35 cellular contexts compared by ENCODE assay signal in genomic region chr2:117257369-117257768, GRCh38.
DNase-seq lines count a peak whose midpoint lies in the region; ATAC-seq and TF ChIP-seq lines count a peak whose summit lies in the region.
"Had no signal": no experiment of that assay in that cellular context is flagged by ENCODE, and none has a peak within 500 bp of the region (broad histone marks: within the 10 kb centered on the region; RNA-seq: fewer than 3 reads in every experiment).

No MANE protein-coding gene starts in this region.

- H3K36me3 Mint-ChIP-seq in GM23338 (ENCODE audit: low read depth): peaks cover 7% of the 10 kb centered on the region; the same call in 2 of the 3 replicates
- peaks cover 16% of the 10 kb centered on the region for H3K36me3 Mint-ChIP-seq in WTC11
- no peaks in the 10 kb centered on the region for H3K36me3 Mint-ChIP-seq in neural progenitor cell
- H3K36me3 Mint-ChIP-seq: CD14-positive monocyte; CD4-positive, alpha-beta memory T cell; CD4-positive, CD25-positive, alpha-beta regulatory T cell; CD8-positive, alpha-beta memory T cell; CD8-positive, alpha-beta T cell had no signal

- H3K27me3 ChIP-seq in GM23338 (ENCODE audit: insufficient read depth) (no peaks in the 10 kb centered on the region), neural progenitor cell (no peaks in the 10 kb centered on the region), smooth muscle cell (ENCODE audit: low read depth) (no peaks in the 10 kb centered on the region), WERI-Rb-1 (ENCODE audit: insufficient read depth, low read depth, severe bottlenecking) (peaks cover 60% of the 10 kb centered on the region)
- H3K27me3 ChIP-seq: BE2C; BLaER1; BLaER1 treated with 17β-estradiol and CSF1 and Interleukin-3, amounts not matched to agents 10 nM and 100 nM had no signal

- H3K4me3 Mint-ChIP-seq in GM23338 (no peak overlapping the region), WTC11 (no peak overlapping the region), neural progenitor cell (no peak overlapping the region)
- H3K4me3 Mint-ChIP-seq: B cell; CD14-positive monocyte; CD4-positive, alpha-beta memory T cell; CD4-positive, alpha-beta T cell; CD4-positive, CD25-positive, alpha-beta regulatory T cell; CD8-positive, alpha-beta memory T cell; CD8-positive, alpha-beta T cell had no signal

- H3K27ac Mint-ChIP-seq in GM23338 (no peak overlapping the region), WTC11 (no peak overlapping the region; the same call in 1 of the 2 replicates), neural progenitor cell (no peak overlapping the region)
- H3K27ac Mint-ChIP-seq: B cell; CD14-positive monocyte; CD4-positive, alpha-beta memory T cell; CD4-positive, alpha-beta T cell; CD4-positive, CD25-positive, alpha-beta regulatory T cell; CD8-positive, alpha-beta memory T cell; CD8-positive, alpha-beta T cell had no signal

- H3K36me3 ChIP-seq in GM23338 (ENCODE audit: insufficient read depth) (no peaks in the 10 kb centered on the region; the same call in 1 of the 2 replicates), neural progenitor cell (no peaks in the 10 kb centered on the region), smooth muscle cell (ENCODE audit: low read depth) (no peaks in the 10 kb centered on the region), WERI-Rb-1 (no peaks in the 10 kb centered on the region)
- H3K36me3 ChIP-seq: BE2C; BLaER1; BLaER1 treated with 17β-estradiol and CSF1 and Interleukin-3, amounts not matched to agents 10 nM and 100 nM had no signal

- TF ChIP-seq CTCF in GM23338 (conservative IDR thresholded peaks at IDR 0.05; ENCODE audit: low read depth in 2 of 2) (no peak), WTC11 (IDR thresholded peaks at IDR 0.05) (no peak), neural progenitor cell (IDR thresholded peaks at IDR 0.05) (no peak), smooth muscle cell (IDR thresholded peaks at IDR 0.05; ENCODE audit: borderline replicate concordance, insufficient read depth, poor library complexity, severe bottlenecking) (no peak), WERI-Rb-1 (IDR thresholded peaks at IDR 0.05; ENCODE audit: low read depth, low read length) (no peak)

- DNase-seq in GM23338 (ENCODE audit: low spot score) (peak; percentile 16), WTC11 (ENCODE audit: low spot score) (no peak), neural progenitor cell (ENCODE audit: low spot score) (peak; percentile 4), smooth muscle cell (lab: John Stamatoyannopoulos, UW; ENCODE audit: unreplicated experiment) (no peak), GDM1 (lab: John Stamatoyannopoulos, UW) (no peak), WERI-Rb-1 (no peak)
- DNase-seq: 8988T; ACHN; AML-193; BE2C; C1 segment of cervical spinal cord; Caco-2; Calu3; CD4-positive, alpha-beta memory T cell; CD4-positive, alpha-beta T cell; CD4-positive, CD25-positive, alpha-beta regulatory T cell; CD8-positive, alpha-beta memory T cell; CD8-positive, alpha-beta T cell; COR-L47; DMS 273 treated with DMSO at 0.1 percent for 48 hours; DMS153; DMS53; DMS79; DMS79 treated with DMSO at 0.1 percent for 48 hours; DND-41; EL had no signal

- H3K79me2 ChIP-seq in GM23338 (replicated peaks; ENCODE audit: insufficient read depth) (no peaks in the 10 kb centered on the region), neural progenitor cell (ENCODE audit: low read depth) (no peaks in the 10 kb centered on the region), smooth muscle cell (ENCODE audit: low read depth) (no peaks in the 10 kb centered on the region)

- ATAC-seq in GM23338: peak; percentile 80
- peak; percentile 71 for ATAC-seq in WTC11
- ATAC-seq in GM21360 (IDR thresholded peaks at IDR 0.05; ENCODE audit: unreplicated experiment): no peak
- no peak for ATAC-seq in GM21381 (IDR thresholded peaks at IDR 0.05; ENCODE audit: unreplicated experiment)
- ATAC-seq: A549; CD8-positive, alpha-beta T cell had no signal

- peaks cover 24% of the 10 kb centered on the region for H3K4me1 Mint-ChIP-seq in GM23338
- peaks cover 29% of the 10 kb centered on the region for H3K4me1 Mint-ChIP-seq in WTC11
- peaks cover 12% of the 10 kb centered on the region for H3K4me1 Mint-ChIP-seq in neural progenitor cell
- H3K4me1 Mint-ChIP-seq: B cell; CD14-positive monocyte; CD4-positive, alpha-beta memory T cell; CD4-positive, CD25-positive, alpha-beta regulatory T cell; CD8-positive, alpha-beta memory T cell had no signal

- H3K4me3 ChIP-seq in GM23338 (no peak overlapping the region), neural progenitor cell (no peak overlapping the region), smooth muscle cell (no peak overlapping the region), WERI-Rb-1 (ENCODE audit: low read depth, low read length) (no peak overlapping the region)
- H3K4me3 ChIP-seq: A549; BLaER1; BLaER1 treated with 17β-estradiol and CSF1 and Interleukin-3, amounts not matched to agents 10 nM and 100 nM had no signal

- H3K9me3 Mint-ChIP-seq in GM23338: peaks cover 9% of the 10 kb centered on the region
- H3K9me3 Mint-ChIP-seq in WTC11: peaks cover 20% of the 10 kb centered on the region
- peaks cover 14% of the 10 kb centered on the region for H3K9me3 Mint-ChIP-seq in neural progenitor cell

- H2AFZ ChIP-seq in GM23338 (no peak overlapping the region), neural progenitor cell (replicated peaks) (no peak overlapping the region), smooth muscle cell (ENCODE audit: low read depth) (peak overlapping the region; percentile 53)

- CTCF ChIA-PET in WTC11 (lab: Charles Lee): no interaction called here

- POLR2A ChIA-PET in WTC11 (lab: Charles Lee): no interaction called here

- H3K4me1 ChIP-seq in GM23338 (ENCODE audit: insufficient read depth): peaks cover 27% of the 10 kb centered on the region
- peaks cover 11% of the 10 kb centered on the region for H3K4me1 ChIP-seq in neural progenitor cell
- peaks cover 6% of the 10 kb centered on the region for H3K4me1 ChIP-seq in smooth muscle cell (ENCODE audit: low read depth)
- H3K4me1 ChIP-seq: A549; BE2C; BLaER1; BLaER1 treated with 17β-estradiol and CSF1 and Interleukin-3, amounts not matched to agents 10 nM and 100 nM; Caco-2 had no signal

- H3K4me2 ChIP-seq in GM23338 (peak overlapping the region; percentile 40; the same call in 1 of the 2 replicates), neural progenitor cell (no peak overlapping the region), smooth muscle cell (peak overlapping the region; percentile 20)
- H3K4me2 ChIP-seq: A549; BLaER1; BLaER1 treated with 17β-estradiol and CSF1 and Interleukin-3, amounts not matched to agents 10 nM and 100 nM had no signal

- H3K9me2 ChIP-seq in GM23338 (ENCODE audit: insufficient read depth): no peaks in the 10 kb centered on the region

- H3F3A ChIP-seq in GM23338 (replicated peaks; ENCODE audit: low read depth): no peaks in the 10 kb centered on the region
- no peaks in the 10 kb centered on the region for H3F3A ChIP-seq in neural progenitor cell (ENCODE audit: low read depth)
- no peaks in the 10 kb centered on the region for H3F3A ChIP-seq in smooth muscle cell (ENCODE audit: low read depth)

- H3K27ac ChIP-seq in GM23338 (ENCODE audit: low read depth) (no peak overlapping the region), neural progenitor cell (no peak overlapping the region), smooth muscle cell (ENCODE audit: low read depth) (no peak overlapping the region), WERI-Rb-1 (no peak overlapping the region)
- H3K27ac ChIP-seq: 22Rv1; A549; BLaER1; BLaER1 treated with 17β-estradiol and CSF1 and Interleukin-3, amounts not matched to agents 10 nM and 100 nM; C4-2B had no signal

- no peak overlapping the region for H3K9ac ChIP-seq in neural progenitor cell
- H3K9ac ChIP-seq in smooth muscle cell (ENCODE audit: low read depth): no peak overlapping the region
- H3K9ac ChIP-seq: BLaER1; BLaER1 treated with 17β-estradiol and CSF1 and Interleukin-3, amounts not matched to agents 10 nM and 100 nM had no signal

- 42% methylated on average over 6 of the region's 6 CpGs for WGBS in smooth muscle cell (ENCODE audit: low lambda C conversion rate)

- H3K27me3 Mint-ChIP-seq in GM23338 (ENCODE audit: insufficient read depth, low read depth, poor library complexity): no peaks in the 10 kb centered on the region
- no peaks in the 10 kb centered on the region for H3K27me3 Mint-ChIP-seq in WTC11 (ENCODE audit: low read depth)
- H3K27me3 Mint-ChIP-seq in neural progenitor cell (ENCODE audit: insufficient read depth, low read depth): no peaks in the 10 kb centered on the region
- H3K27me3 Mint-ChIP-seq: B cell; CD4-positive, alpha-beta memory T cell; CD4-positive, alpha-beta T cell; CD4-positive, CD25-positive, alpha-beta regulatory T cell; CD8-positive, alpha-beta memory T cell had no signal

- H3K9me3 ChIP-seq in neural progenitor cell (ENCODE audit: low read depth): no peaks in the 10 kb centered on the region
- peaks cover 8% of the 10 kb centered on the region for H3K9me3 ChIP-seq in smooth muscle cell (replicated peaks; ENCODE audit: low read depth)
- no peaks in the 10 kb centered on the region for H3K9me3 ChIP-seq in WERI-Rb-1 (ENCODE audit: severe bottlenecking)
- H3K9me3 ChIP-seq: A549; BE2C; BLaER1; BLaER1 treated with 17β-estradiol and CSF1 and Interleukin-3, amounts not matched to agents 10 nM and 100 nM; Caco-2 had no signal

- H4K20me1 ChIP-seq in GM23338 (replicated peaks; ENCODE audit: insufficient read depth) (no peaks in the 10 kb centered on the region), neural progenitor cell (ENCODE audit: low read depth) (no peaks in the 10 kb centered on the region), smooth muscle cell (ENCODE audit: low read depth) (no peaks in the 10 kb centered on the region)
- H4K20me1 ChIP-seq: BLaER1; BLaER1 treated with 17β-estradiol and CSF1 and Interleukin-3, amounts not matched to agents 10 nM and 100 nM had no signal

TF ChIP-seq in GM23338, 12 proteins besides CTCF, POLR2A, EP300 and RAD21:
- TF ChIP-seq ZNF331 (CRISPR knock-in tag; IDR thresholded peaks at IDR 0.05; ENCODE audit: low read depth): no peak

Comparison
In these comparisons a context has a peak if more than half of its experiments do, and no peak if none do; other contexts are left out.
1. ATAC-seq: peak in GM23338 (single experiment) and WTC11 (single experiment); none in GM21360 (single experiment) and GM21381 (single experiment).
2. DNase-seq: peak in GM23338 (single experiment) and neural progenitor cell (single experiment); none in WTC11 (single experiment), smooth muscle cell (single experiment), GDM1 (single experiment) and WERI-Rb-1 (single experiment).